Comparison of ENCODE assay signal across 10 cellular contexts in genomic region chr12:103505371-103506236, GRCh38. TPM values are rescaled to one million over a fixed set of nuclear protein-coding genes. Genes with fewer than 3 reads are reported as not detected.
DNase-seq lines count a peak whose midpoint lies in the region; ATAC-seq and TF ChIP-seq lines count a peak whose summit lies in the region.
"Had no signal": no experiment of that assay in that cellular context is flagged by ENCODE, and none has a peak within 500 bp of the region (broad histone marks: within the 10 kb centered on the region; RNA-seq: fewer than 3 reads in every experiment).

No MANE protein-coding gene starts in this region.

- intact Hi-C loops in CD14-positive monocyte (cut with micrococcal nuclease), result no loop called here

- DNase-seq in GM19238 (ENCODE audit: insufficient read length, low spot score), result peak; percentile 47
- DNase-seq in activated CD4-positive, alpha-beta T cell treated with anti-CD3 and anti-CD28 coated beads, Interleukin-2, amount 50 U/mL, for 48 hours, result peak; percentile 48 to 70
- peak; percentile 29 for DNase-seq in stimulated activated CD4-positive, alpha-beta T cell treated with anti-CD3 and anti-CD28 coated beads, Interleukin-4, amount 100 ng/mL, for 1 hour
- no peak for DNase-seq in CD14-positive monocyte (ENCODE audit: low spot score)
- no peak for DNase-seq in HT-29 (ENCODE audit: low spot score)
- no peak for DNase-seq in NCI-H1092 treated with DMSO at 0.1 percent for 48 hours (lab: John Stamatoyannopoulos, UW)
- DNase-seq in cortex of kidney (lab: John Stamatoyannopoulos, UW), result no peak
- DNase-seq: NCI-H1105 treated with DMSO at 0.1 percent for 48 hours had no signal

- no peak for TF ChIP-seq CTCF in CD14-positive monocyte (IDR thresholded peaks at IDR 0.05)

- H3K9me3 Mint-ChIP-seq in CD14-positive monocyte, result no peaks in the 10 kb centered on the region

- H3K4me1 Mint-ChIP-seq in CD14-positive monocyte, result no peaks in the 10 kb centered on the region

- no peaks in the 10 kb centered on the region for H3K36me3 Mint-ChIP-seq in CD14-positive monocyte

- no peak overlapping the region for H3K27ac Mint-ChIP-seq in CD14-positive monocyte

- peak; percentile 98 for ATAC-seq in HG02870 (IDR thresholded peaks at IDR 0.05; ENCODE audit: unreplicated experiment)

- H3K4me3 Mint-ChIP-seq in CD14-positive monocyte, result no peak overlapping the region

- peaks cover 0 to 4% (median 0%) of the 10 kb centered on the region in 3 donors for H3K27me3 Mint-ChIP-seq in CD14-positive monocyte (ENCODE audit: low read depth in 3 of 3)

RNA-seq across cellular contexts. Expression of gene C12orf42, which starts 9.8 kb away (rescaled TPM):
- polyA plus RNA-seq in CD14-positive monocyte, result not detected
- 0.16 TPM in 1 of 2 replicates, not detected in the other for total RNA-seq in HT-29 (2014; rRNA removed; shearing (Covaris generic))
- total RNA-seq: pulmonary artery endothelial cell had no signal

Comparison
In these comparisons a context has a peak if more than half of its experiments do, and no peak if none do; other contexts are left out.
1. DNase-seq: peak in GM19238 (single experiment), activated CD4-positive, alpha-beta T cell treated with anti-CD3 and anti-CD28 coated beads, Interleukin-2, amount 50 U/mL, for 48 hours (2 of 2) and stimulated activated CD4-positive, alpha-beta T cell treated with anti-CD3 and anti-CD28 coated beads, Interleukin-4, amount 100 ng/mL, for 1 hour (single experiment); none in CD14-positive monocyte (single experiment), HT-29 (single experiment), NCI-H1092 treated with DMSO at 0.1 percent for 48 hours (single experiment) and cortex of kidney (single experiment).